Comparison of ENCODE assay signal across 8 cellular contexts in the genomic region with DNA sequence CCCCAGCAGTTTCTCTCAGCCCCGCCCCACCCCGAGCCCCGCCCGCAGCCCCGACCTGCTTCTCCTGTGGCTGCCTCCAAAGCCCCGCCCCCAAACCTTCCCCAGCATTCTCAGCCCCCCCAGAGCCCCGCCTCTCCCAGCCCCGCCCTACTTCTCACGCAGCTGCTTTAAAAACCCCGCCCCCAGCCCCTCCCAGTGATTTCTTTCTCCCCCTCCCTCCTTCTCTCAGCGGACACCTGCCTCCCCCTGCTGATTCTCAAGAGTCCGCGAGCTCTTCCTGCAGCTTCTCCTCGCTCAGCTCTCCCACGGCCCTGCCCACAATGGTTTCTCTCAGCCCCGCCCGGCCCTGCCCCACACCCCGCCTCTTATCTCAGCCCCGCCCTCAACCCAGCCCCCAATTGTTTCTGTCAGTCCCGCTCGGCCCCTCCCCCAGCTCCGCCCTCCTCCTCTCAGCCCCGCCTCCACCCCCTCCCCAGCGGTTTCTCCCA. TPM values are rescaled to one million over a fixed set of nuclear protein-coding genes. Genes with fewer than 3 reads are reported as not detected.
DNase-seq lines count a peak whose midpoint lies in the region; ATAC-seq, FAIRE-seq and TF ChIP-seq lines count a peak whose summit lies in the region.

No MANE protein-coding gene starts in this region.

- H3K9ac ChIP-seq in keratinocyte (ENCODE audit: control insufficient read depth, extremely low read depth, insufficient read depth, low read length): peak overlapping the region; percentile 72

- no peaks in the 10 kb centered on the region for H3K9me1 ChIP-seq in keratinocyte (ENCODE audit: control insufficient read depth, extremely low read depth, insufficient read depth, low read length)

- H3K4me3 ChIP-seq in GM12864 (ENCODE audit: low read depth, low read length) (peak overlapping the region; percentile 75), cardiac fibroblast (replicated peaks in 1 of 2; ENCODE audit: low read depth in 2 of 2, low read length in 2 of 2) (peak overlapping the region; percentile 78 to 84), keratinocyte (ENCODE audit: control insufficient read depth in 2 of 3, extremely low read depth in 1 of 3, insufficient read depth in 2 of 3, low read depth in 1 of 3, low read length in 3 of 3) (peak overlapping the region; percentile 62 to 80 (median 77))

- H3K4me2 ChIP-seq in keratinocyte (ENCODE audit: control insufficient read depth, extremely low read depth, insufficient read depth, low read depth, low read length): peak overlapping the region; percentile 75

- no peaks in the 10 kb centered on the region for H3K79me2 ChIP-seq in keratinocyte (ENCODE audit: control insufficient read depth, insufficient read depth, low read length)

- H3K9me3 ChIP-seq in keratinocyte (ENCODE audit: control insufficient read depth, low read depth, low read length): no peaks in the 10 kb centered on the region

- FAIRE-seq in keratinocyte (lab: Jason Lieb, UNC): no peak

- peak overlapping the region; percentile 78 for H3K27ac ChIP-seq in keratinocyte (ENCODE audit: control insufficient read depth, insufficient read depth, low read length)

- H3K36me3 ChIP-seq in keratinocyte (ENCODE audit: control insufficient read depth in 2 of 2, extremely low read depth in 1 of 2, insufficient read depth in 2 of 2, low read length in 2 of 2): no peaks in the 10 kb centered on the region

- dilution Hi-C loops in keratinocyte (cut with MboI; ENCODE audit: extremely low pct_ligation_motif_present, low sequenced_read_pairs): no loop called here

- H4K20me1 ChIP-seq in keratinocyte (ENCODE audit: control insufficient read depth, extremely low read depth, insufficient read depth, low read length): no peaks in the 10 kb centered on the region

- DNase-seq in GM12864 (ENCODE audit: low read depth): peak; percentile 60
- peak; percentile 82 for DNase-seq in NCI-H2171 (lab: John Stamatoyannopoulos, UW)
- DNase-seq in activated CD4-positive, CD25-positive, alpha-beta regulatory T cell (lab: John Stamatoyannopoulos, UW): peak; percentile 75 to 90 (median 84)
- DNase-seq in cardiac fibroblast (ENCODE audit: low read depth in 2 of 2): peak; percentile 90 to 95
- no peak for DNase-seq in keratinocyte (ENCODE audit: low read depth, low spot score)
- peak; percentile 72 to 83 for DNase-seq in stimulated activated CD4-positive, alpha-beta T cell treated with anti-CD3 and anti-CD28 coated beads, Interleukin-12 subunit alpha, Interleukin-12 subunit beta, amount 100 ng/mL, for 24 hours (ENCODE audit: low read depth in 2 of 2)

- TF ChIP-seq CTCF in GM12864 (IDR thresholded peaks at IDR 0.05; ENCODE audit: low read depth, low read length, missing control alignments) (no peak), cardiac fibroblast (IDR thresholded peaks at IDR 0.05; ENCODE audit: low read depth, low read length) (no peak), keratinocyte (optimal IDR thresholded peaks at IDR 0.05 in 1 of 3, IDR thresholded peaks at IDR 0.05 in 1 of 3, conservative IDR thresholded peaks at IDR 0.05 in 1 of 3; ENCODE audit: extremely low read depth in 1 of 3, insufficient read depth in 2 of 3, low read length in 3 of 3) (no peak)

- ATAC-seq in HG02943 (IDR thresholded peaks at IDR 0.05; ENCODE audit: low read depth, unreplicated experiment) (peak; percentile 17), GM21447 (IDR thresholded peaks at IDR 0.05; ENCODE audit: unreplicated experiment) (no peak)

- H2AFZ ChIP-seq in keratinocyte (ENCODE audit: control insufficient read depth, low read length): peak overlapping the region; percentile 30

- H3K27me3 ChIP-seq in keratinocyte (ENCODE audit: control insufficient read depth, extremely low read depth, insufficient read depth, low read length): no peaks in the 10 kb centered on the region

- H3K4me1 ChIP-seq in keratinocyte (ENCODE audit: control insufficient read depth, extremely low read depth, insufficient read depth, low read length): peaks cover 5% of the 10 kb centered on the region

RNA-seq across cellular contexts. Expression of a gene that starts 0.6 kb away (rescaled TPM):
- polyA plus RNA-seq in keratinocyte: 8.9 to 12.4 TPM (median 9.3 TPM) in 3 replicates
- polyA plus RNA-seq in keratinocyte (2011; ENCODE audit: low read depth): 9.7 TPM
- polyA plus RNA-seq in keratinocyte (2011; cell fraction: cytosol; rRNA removed): 9.8 and 10.2 TPM in 2 replicates
- 23.0 and 26.5 TPM in 2 replicates for polyA plus RNA-seq in keratinocyte (2011; cell fraction: nucleus; rRNA removed)
- 9.3 and 10.4 TPM in 2 replicates for polyA plus RNA-seq in keratinocyte (2012; ENCODE audit: low replicate concordance)
- polyA minus RNA-seq in keratinocyte: 3.9 to 9.7 TPM (median 6.0 TPM) in 3 replicates
- polyA minus RNA-seq in keratinocyte (2011; cell fraction: cytosol; rRNA and poly(A)+ RNA removed): 13.2 TPM
- polyA minus RNA-seq in keratinocyte (2011; cell fraction: nucleus; rRNA and poly(A)+ RNA removed): 17.0 and 17.5 TPM in 2 replicates

RNA-seq across cellular contexts. Expression of a gene that starts 9.5 kb away (rescaled TPM):
- not detected in 3 replicates for polyA plus RNA-seq in keratinocyte
- polyA plus RNA-seq in keratinocyte (2011; ENCODE audit: low read depth): not detected
- polyA plus RNA-seq in keratinocyte (2011; cell fraction: cytosol; rRNA removed): not detected in 2 replicates
- polyA plus RNA-seq in keratinocyte (2011; cell fraction: nucleus; rRNA removed): not detected in 2 replicates
- polyA plus RNA-seq in keratinocyte (2012; ENCODE audit: low replicate concordance): 0.18 TPM in 1 of 2 replicates, not detected in the other
- not detected in 3 replicates for polyA minus RNA-seq in keratinocyte
- not detected for polyA minus RNA-seq in keratinocyte (2011; cell fraction: cytosol; rRNA and poly(A)+ RNA removed)
- not detected in 2 replicates for polyA minus RNA-seq in keratinocyte (2011; cell fraction: nucleus; rRNA and poly(A)+ RNA removed)

RNA-seq across cellular contexts. Expression of a gene that starts 35.1 kb away (rescaled TPM):
- 51.3 to 85.6 TPM (median 59.7 TPM) in 3 replicates for polyA plus RNA-seq in keratinocyte
- polyA plus RNA-seq in keratinocyte (2011; ENCODE audit: low read depth): 30.3 TPM
- 70.3 and 85.9 TPM in 2 replicates for polyA plus RNA-seq in keratinocyte (2011; cell fraction: cytosol; rRNA removed)
- 57.6 and 59.2 TPM in 2 replicates for polyA plus RNA-seq in keratinocyte (2011; cell fraction: nucleus; rRNA removed)
- polyA plus RNA-seq in keratinocyte (2012; ENCODE audit: low replicate concordance): 51.8 and 63.3 TPM in 2 replicates
- polyA minus RNA-seq in keratinocyte: 74.0 to 153 TPM (median 93.4 TPM) in 3 replicates
- 53.5 TPM for polyA minus RNA-seq in keratinocyte (2011; cell fraction: cytosol; rRNA and poly(A)+ RNA removed)
- polyA minus RNA-seq in keratinocyte (2011; cell fraction: nucleus; rRNA and poly(A)+ RNA removed): 32.0 and 46.5 TPM in 2 replicates

RNA-seq across cellular contexts. Expression of a gene that starts 47.1 kb away (rescaled TPM):
- polyA plus RNA-seq in keratinocyte: not detected in 3 replicates
- polyA plus RNA-seq in keratinocyte (2011; ENCODE audit: low read depth): not detected
- not detected in 2 replicates for polyA plus RNA-seq in keratinocyte (2011; cell fraction: cytosol; rRNA removed)
- polyA plus RNA-seq in keratinocyte (2011; cell fraction: nucleus; rRNA removed): not detected in 2 replicates
- not detected in 2 replicates for polyA plus RNA-seq in keratinocyte (2012; ENCODE audit: low replicate concordance)
- polyA minus RNA-seq in keratinocyte: not detected in 3 replicates
- not detected for polyA minus RNA-seq in keratinocyte (2011; cell fraction: cytosol; rRNA and poly(A)+ RNA removed)
- not detected in 2 replicates for polyA minus RNA-seq in keratinocyte (2011; cell fraction: nucleus; rRNA and poly(A)+ RNA removed)

RNA-seq across cellular contexts. Expression of a gene that starts 54.9 kb away (rescaled TPM):
- polyA plus RNA-seq in keratinocyte: 0.10 to 0.40 TPM (median 0.39 TPM) in 3 replicates
- polyA plus RNA-seq in keratinocyte (2011; ENCODE audit: low read depth): not detected
- 0.06 and 0.12 TPM in 2 replicates for polyA plus RNA-seq in keratinocyte (2011; cell fraction: cytosol; rRNA removed)
- polyA plus RNA-seq in keratinocyte (2011; cell fraction: nucleus; rRNA removed): 0.43 and 1.1 TPM in 2 replicates
- 0.32 TPM in 1 of 2 replicates, not detected in the other for polyA plus RNA-seq in keratinocyte (2012; ENCODE audit: low replicate concordance)
- polyA minus RNA-seq in keratinocyte: 0.53 TPM in 1 of 3 replicates, not detected in the others
- not detected for polyA minus RNA-seq in keratinocyte (2011; cell fraction: cytosol; rRNA and poly(A)+ RNA removed)
- 0.42 TPM in 1 of 2 replicates, not detected in the other for polyA minus RNA-seq in keratinocyte (2011; cell fraction: nucleus; rRNA and poly(A)+ RNA removed)
